In genomic region chr9:3525088-3525835, GRCh38 we compare ENCODE assay signal across 8 cellular contexts. TPM values are rescaled to one million over a fixed set of nuclear protein-coding genes. Genes with fewer than 3 reads are reported as not detected.
DNase-seq lines count a peak whose midpoint lies in the region; ATAC-seq and TF ChIP-seq lines count a peak whose summit lies in the region.

No MANE protein-coding gene starts in this region.

- peak overlapping the region; percentile 93 for H3K27ac ChIP-seq in H9 (ENCODE audit: insufficient read length, low read depth, low read length)
- H3K27ac ChIP-seq in VCaP, result peak overlapping the region; percentile 100
- H3K27ac ChIP-seq in neutrophil, result peak overlapping the region; percentile 97

- peak overlapping the region; percentile 88 for H2BK5ac ChIP-seq in H9 (ENCODE audit: insufficient read length, low read length)

- no peak overlapping the region; the same call in 1 of the 2 replicates for H3K4ac ChIP-seq in H9 (ENCODE audit: low read depth, low read length)

- no peak overlapping the region for H2AK5ac ChIP-seq in H9 (ENCODE audit: insufficient read length, low read length)

- no peaks in the 10 kb centered on the region for H4K20me1 ChIP-seq in H9 (ENCODE audit: control insufficient read depth, insufficient read depth, insufficient read length)

- H2AFZ ChIP-seq in H9 (ENCODE audit: low read length), result no peak overlapping the region

- H3K14ac ChIP-seq in H9 (ENCODE audit: insufficient read depth, low read length), result peak overlapping the region; percentile 99

- no peak for ATAC-seq in GM18511 (IDR thresholded peaks at IDR 0.05; ENCODE audit: unreplicated experiment)

- H4K8ac ChIP-seq in H9 (replicated peaks; ENCODE audit: insufficient read length, low read depth, low read length), result no peak overlapping the region

- peak overlapping the region; percentile 94 for H3K4me3 Mint-ChIP-seq in H9

- H3K18ac ChIP-seq in H9 (ENCODE audit: insufficient read length, low read depth, low read length), result peak overlapping the region; percentile 99

- H3K27ac Mint-ChIP-seq in H9, result peak overlapping the region; percentile 94 to 100 (median 96)

- no peak overlapping the region for H3K56ac ChIP-seq in H9 (ENCODE audit: insufficient read length, low read depth, low read length)

- no peaks in the 10 kb centered on the region for H3K9me3 ChIP-seq in H9 (ENCODE audit: control insufficient read depth, low read depth, low read length)
- H3K9me3 ChIP-seq in neutrophil, result no peaks in the 10 kb centered on the region

- H3K36me3 Mint-ChIP-seq in H9 (ENCODE audit: insufficient read depth in 1 of 3, low read depth in 3 of 3), result peaks cover under 1 to 20% (median 5%) of the 10 kb centered on the region in 3 experiments; a peak in 6 of 7 replicates

- WGBS in H9 (ENCODE audit: extremely low coverage, insufficient read length, low lambda C conversion rate), result no CpG with 5 or more reads among the region's 43 CpGs

- H2BK20ac ChIP-seq in H9 (ENCODE audit: low read depth, low read length, poor library complexity, severe bottlenecking), result no peak overlapping the region

- peaks cover 6% of the 10 kb centered on the region; the same call in 1 of the 2 replicates for H3K79me2 ChIP-seq in H9 (ENCODE audit: insufficient read depth, low read length)

- H3K79me1 ChIP-seq in H9 (ENCODE audit: insufficient read depth, low read depth, low read length, poor library complexity, severe bottlenecking), result no peaks in the 10 kb centered on the region

- H3K9me3 Mint-ChIP-seq in H9, result no peaks in the 10 kb centered on the region

- H3K9ac ChIP-seq in H9 (ENCODE audit: extremely low read depth, insufficient read length, low read length), result peak overlapping the region; percentile 93

- no peak for TF ChIP-seq CTCF in AG10803 (conservative IDR thresholded peaks at IDR 0.05; ENCODE audit: low read length)
- TF ChIP-seq CTCF in H9 (conservative IDR thresholded peaks at IDR 0.05), result no peak
- TF ChIP-seq CTCF in VCaP (conservative IDR thresholded peaks at IDR 0.05), result no peak
- TF ChIP-seq CTCF in neutrophil (IDR thresholded peaks at IDR 0.05), result no peak

- peak overlapping the region; percentile 90 for H3T11ph ChIP-seq in H9 (ENCODE audit: low read length)

- peak overlapping the region; percentile 93 for H3K4me2 ChIP-seq in H9 (ENCODE audit: insufficient read depth, insufficient read length, low read length)

- H4K91ac ChIP-seq in H9 (ENCODE audit: insufficient read length, low read depth, low read length), result no peak overlapping the region

- H3K4me3 ChIP-seq in AG10803 (ENCODE audit: low read length) (peak overlapping the region; percentile 94), neutrophil (ENCODE audit: low read depth in 1 of 2, low read length in 1 of 2) (peak overlapping the region; percentile 88 to 98)

- H4K5ac ChIP-seq in H9 (ENCODE audit: insufficient read length, low read depth, low read length), result no peak overlapping the region

- H3K4me1 ChIP-seq in H9 (ENCODE audit: insufficient read depth, low read length), result no peaks in the 10 kb centered on the region; the same call in 1 of the 2 replicates
- peaks cover 29 to 38% of the 10 kb centered on the region in 2 experiments for H3K4me1 ChIP-seq in neutrophil (ENCODE audit: control insufficient read depth in 1 of 2, insufficient read depth in 1 of 2, low read depth in 1 of 2, low read length in 1 of 2)

- H3K23ac ChIP-seq in H9 (ENCODE audit: insufficient read length, low read depth, low read length), result no peak overlapping the region

- H2BK12ac ChIP-seq in H9 (ENCODE audit: insufficient read length, low read depth, low read length), result no peak overlapping the region

- H2BK120ac ChIP-seq in H9 (ENCODE audit: low read depth, low read length, poor library complexity, severe bottlenecking), result peak overlapping the region; percentile 99

- H3K23me2 ChIP-seq in H9 (ENCODE audit: insufficient read length, low read depth, low read length, poor library complexity, severe bottlenecking), result peaks cover 12% of the 10 kb centered on the region

- H2BK15ac ChIP-seq in H9 (ENCODE audit: low read depth, low read length), result no peak overlapping the region

- DNase-seq in AG10803 (ENCODE audit: low read depth) (no peak), H9 (no peak), fibroblast of peridontal ligament (ENCODE audit: extremely low read depth) (peak; percentile 13), AML-193 (lab: John Stamatoyannopoulos, UW) (no peak), SIG-M5 treated with dmso at 0.1 percent for 504 hours (lab: John Stamatoyannopoulos, UW; ENCODE audit: unreplicated experiment) (no peak)

- H3K4me1 Mint-ChIP-seq in H9, result peaks cover 40 to 48% of the 10 kb centered on the region in 2 experiments

- peaks cover 2% of the 10 kb centered on the region; the same call in 1 of the 2 replicates for H3K27me3 Mint-ChIP-seq in H9 (ENCODE audit: low read depth)

- no peaks in the 10 kb centered on the region for H3K36me3 ChIP-seq in neutrophil

- H3K27me3 ChIP-seq in H9 (ENCODE audit: insufficient read depth, low read length), result no peaks in the 10 kb centered on the region
- no peaks in the 10 kb centered on the region for H3K27me3 ChIP-seq in neutrophil

RNA-seq across cellular contexts. Expression of gene RFX3, which starts 0.5 kb away (rescaled TPM):
- total RNA-seq in H9 (2021), result 9.3 and 9.9 TPM in 2 replicates
